In the genomic region with DNA sequence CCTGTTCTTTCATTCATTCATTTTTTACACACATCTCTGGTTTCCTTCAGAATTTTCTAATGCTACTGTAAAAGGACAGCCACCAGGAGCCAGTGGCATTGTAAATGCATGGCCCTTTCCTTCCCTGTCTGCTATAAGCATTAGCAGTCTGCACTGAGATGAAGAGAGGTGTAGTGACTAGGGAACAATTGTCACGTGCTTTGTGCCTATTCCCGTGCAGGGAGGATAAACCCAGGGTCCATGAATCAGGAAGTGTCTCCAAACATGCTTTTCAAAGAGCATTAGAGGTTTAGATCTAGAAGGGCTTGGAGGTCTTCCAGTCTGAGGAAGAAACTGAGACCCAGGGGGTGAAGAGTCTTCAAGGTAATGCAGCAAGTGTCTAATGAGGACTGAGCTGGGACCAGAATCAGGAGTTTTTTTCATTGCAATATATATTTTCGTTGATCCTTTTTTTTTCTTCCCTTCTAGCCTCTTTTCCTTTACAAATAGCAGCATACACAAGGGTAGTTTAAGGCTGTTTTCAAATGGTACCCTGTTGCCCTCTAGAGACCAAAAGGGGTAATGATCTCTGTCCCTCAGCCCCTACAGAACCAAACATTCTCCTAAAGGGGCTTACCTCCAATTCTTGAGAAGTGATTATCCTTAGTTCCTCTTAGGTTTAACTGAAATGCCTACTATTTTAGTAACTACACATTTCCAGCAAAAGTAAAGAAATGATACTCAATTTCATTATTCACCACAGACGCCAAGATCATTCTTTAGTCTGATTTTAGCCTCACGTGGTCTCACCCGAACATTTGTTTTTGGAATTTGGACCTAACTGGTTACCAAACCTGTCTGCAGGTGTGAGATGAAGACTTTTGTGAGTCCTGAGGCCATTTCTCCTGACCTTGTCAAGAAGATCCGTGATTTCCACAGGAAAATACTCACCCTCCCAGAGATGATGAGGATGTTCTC, we compare ENCODE assay signal across 8 cellular contexts. TPM values are rescaled to one million over a fixed set of nuclear protein-coding genes. Genes with fewer than 3 reads are reported as not detected.
DNase-seq lines count a peak whose midpoint lies in the region; ATAC-seq and TF ChIP-seq lines count a peak whose summit lies in the region.

No MANE protein-coding gene starts in this region.

- no peaks in the 10 kb centered on the region for H3K4me1 ChIP-seq in RWPE2 (ENCODE audit: insufficient read depth, poor library complexity, severe bottlenecking)

- no peak overlapping the region for H3K4me3 ChIP-seq in RWPE2 (ENCODE audit: severe bottlenecking)
- no peak overlapping the region for H3K4me3 ChIP-seq in epithelial cell of esophagus (ENCODE audit: low read length)

- H3K4me1 Mint-ChIP-seq in naive B cell: peaks cover 3 to 13% (median 10%) of the 10 kb centered on the region in 3 donors

- DNase-seq in DMS79 treated with DMSO at 0.1 percent for 48 hours (lab: John Stamatoyannopoulos, UW) (peak; percentile 52), DMS79 (lab: John Stamatoyannopoulos, UW) (no peak), HuH-7.5 (ENCODE audit: low spot score) (peak; percentile 31), RWPE2 (ENCODE audit: low spot score) (no peak), epithelial cell of esophagus (ENCODE audit: low read depth) (peak; percentile 62), naive B cell (peak; percentile 21), C1 segment of cervical spinal cord (lab: John Stamatoyannopoulos, UW) (no peak)
- DNase-seq in activated CD8-positive, alpha-beta memory T cell treated with anti-CD3 and anti-CD28 coated beads, Interleukin-2, amount 50 U/mL, for 48 hours: no peak

- peaks cover 0 to 7% (median 0%) of the 10 kb centered on the region in 7 donors for H3K9me3 Mint-ChIP-seq in naive B cell

- no peak overlapping the region for H3K27ac Mint-ChIP-seq in naive B cell

- TF ChIP-seq CTCF in RWPE2 (IDR thresholded peaks at IDR 0.05; ENCODE audit: poor library complexity, severe bottlenecking): peak; percentile 89
- TF ChIP-seq CTCF in epithelial cell of esophagus (IDR thresholded peaks at IDR 0.05; ENCODE audit: insufficient read depth, low read depth, low read length, missing control alignments): peak; percentile 88

- no peaks in the 10 kb centered on the region for H3K9me3 ChIP-seq in RWPE2 (ENCODE audit: severe bottlenecking)

- H3K27me3 Mint-ChIP-seq in naive B cell: peaks cover 56 to 79% (median 69%) of the 10 kb centered on the region in 3 donors

- H3K27me3 ChIP-seq in RWPE2 (ENCODE audit: insufficient read depth, poor library complexity, severe bottlenecking): peaks cover 31% of the 10 kb centered on the region

- H3K36me3 ChIP-seq in RWPE2 (ENCODE audit: low read depth): no peaks in the 10 kb centered on the region

- no peak overlapping the region for H3K27ac ChIP-seq in RWPE2 (ENCODE audit: poor library complexity, severe bottlenecking)

- ATAC-seq in RWPE2 (ENCODE audit: low read depth) (peak; percentile 88), naive B cell (ENCODE audit: low read depth in 2 of 2) (peak; percentile 76 to 83)

- H3K4me3 Mint-ChIP-seq in naive B cell: peak overlapping the region in 1 of 8 donors; percentile 7

- no peaks in the 10 kb centered on the region for H3K36me3 Mint-ChIP-seq in naive B cell

RNA-seq across cellular contexts. Expression of gene TRIM15, which starts 6.6 kb away (rescaled TPM):
- not detected for polyA plus RNA-seq in naive B cell (ENCODE audit: low read depth in 6 of 6)

RNA-seq across cellular contexts. Expression of gene TRIM10, which starts 8.9 kb away (rescaled TPM):
- polyA plus RNA-seq in naive B cell (ENCODE audit: low read depth in 6 of 6): under 1 TPM in 1 of 6 donors, not detected in 5; 0.18 TPM

RNA-seq across cellular contexts. Expression of gene TRIM40, which starts 34.0 kb away (rescaled TPM):
- polyA plus RNA-seq in naive B cell (ENCODE audit: low read depth in 6 of 6): not detected

RNA-seq across cellular contexts. Expression of gene TRIM26, which starts 43.3 kb away (rescaled TPM):
- polyA plus RNA-seq in naive B cell (ENCODE audit: low read depth in 6 of 6): 10 to 100 TPM; 20.4 to 70.0 (median 48.2) TPM

RNA-seq across cellular contexts. Expression of gene TRIM31, which starts 57.0 kb away (rescaled TPM):
- not detected for polyA plus RNA-seq in naive B cell (ENCODE audit: low read depth in 6 of 6)

Comparison
In these comparisons a context has a peak if more than half of its experiments do, and no peak if none do; other contexts are left out.
1. DNase-seq: peak in DMS79 treated with DMSO at 0.1 percent for 48 hours (single experiment), HuH-7.5 (single experiment), epithelial cell of esophagus (single experiment) and naive B cell (single experiment); none in DMS79 (single experiment), RWPE2 (single experiment), activated CD8-positive, alpha-beta memory T cell treated with anti-CD3 and anti-CD28 coated beads, Interleukin-2, amount 50 U/mL, for 48 hours (single experiment) and C1 segment of cervical spinal cord (0 of 14).